Comparison of ENCODE assay signal across 9 cellular contexts in the genomic region with DNA sequence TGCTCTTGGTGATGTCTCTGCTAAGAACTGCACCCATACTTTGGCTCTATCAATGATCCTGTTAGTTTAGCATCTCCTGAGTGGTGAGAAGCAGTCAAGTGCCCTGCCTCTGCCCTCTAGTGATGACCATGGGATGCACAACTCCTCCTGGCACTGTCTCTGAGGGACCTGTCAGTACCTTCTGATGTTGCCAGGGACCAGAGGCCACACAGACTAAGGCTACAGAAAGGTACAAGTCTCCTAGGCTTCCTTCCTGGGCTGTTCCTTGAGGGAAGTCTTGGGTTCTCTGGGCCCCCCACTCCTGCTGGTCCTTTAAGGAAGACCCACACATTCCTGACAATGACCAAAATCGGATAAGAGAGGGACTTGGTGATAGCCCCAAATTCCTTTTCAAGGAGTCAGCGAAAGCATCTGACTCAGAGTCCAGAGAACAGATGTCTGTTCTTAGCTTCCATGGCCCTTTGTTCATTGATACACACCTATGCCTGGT. TPM values are rescaled to one million over a fixed set of nuclear protein-coding genes. Genes with fewer than 3 reads are reported as not detected.
DNase-seq lines count a peak whose midpoint lies in the region; ATAC-seq and TF ChIP-seq lines count a peak whose summit lies in the region.
"Had no signal": no experiment of that assay in that cellular context is flagged by ENCODE, and none has a peak within 500 bp of the region (broad histone marks: within the 10 kb centered on the region; RNA-seq: fewer than 3 reads in every experiment).

No MANE protein-coding gene starts in this region.

- H3K9me3 Mint-ChIP-seq in nephron progenitor cell, result no peaks in the 10 kb centered on the region
- H3K9me3 Mint-ChIP-seq in immature natural killer cell, result no peaks in the 10 kb centered on the region

- H3K27me3 Mint-ChIP-seq in nephron progenitor cell (ENCODE audit: low read depth, poor library complexity) (peaks cover 99% of the 10 kb centered on the region), immature natural killer cell (ENCODE audit: low read depth in 3 of 3) (peaks cover 9 to 13% (median 10%) of the 10 kb centered on the region in 3 donors)

- no peak for ATAC-seq in HG02571 (IDR thresholded peaks at IDR 0.05; ENCODE audit: unreplicated experiment)

- H3K27ac Mint-ChIP-seq in nephron progenitor cell (no peak overlapping the region), immature natural killer cell (no peak overlapping the region)

- peak; percentile 22 for TF ChIP-seq CTCF in nephron progenitor cell (IDR thresholded peaks at IDR 0.05)

- H3K4me1 Mint-ChIP-seq in nephron progenitor cell (peaks cover 7% of the 10 kb centered on the region), immature natural killer cell (no peaks in the 10 kb centered on the region)

- peak; percentile 39 for DNase-seq in DMS 273 (lab: John Stamatoyannopoulos, UW; ENCODE audit: unreplicated experiment)
- no peak for DNase-seq in DMS 273 treated with DMSO at 0.1 percent for 48 hours (lab: John Stamatoyannopoulos, UW)
- peak; percentile 52 for DNase-seq in HT-29 (ENCODE audit: low spot score)
- DNase-seq in amniotic epithelial cell (ENCODE audit: low read depth), result peak; percentile 44
- no peak for DNase-seq in nephron progenitor cell
- no peak for DNase-seq in mucosa of gallbladder (ENCODE audit: low spot score)
- no peak for DNase-seq in immature natural killer cell
- DNase-seq: activated CD8-positive, alpha-beta memory T cell treated with anti-CD3 and anti-CD28 coated beads, Interleukin-2, amount 50 U/mL, for 48 hours had no signal

- H3K4me3 Mint-ChIP-seq in nephron progenitor cell (no peak overlapping the region), immature natural killer cell (no peak overlapping the region)

- H3K36me3 Mint-ChIP-seq in nephron progenitor cell (ENCODE audit: low read depth), result no peaks in the 10 kb centered on the region
- H3K36me3 Mint-ChIP-seq in immature natural killer cell, result no peaks in the 10 kb centered on the region

RNA-seq across cellular contexts. Expression of gene NKX2-3, which starts 15.3 kb away (rescaled TPM):
- total RNA-seq in HT-29 (2014; rRNA removed; shearing (Covaris generic)), result not detected in 2 replicates
- total RNA-seq in mucosa of gallbladder, result 4.4 TPM
- not detected for polyA plus RNA-seq in immature natural killer cell

Comparison
In these comparisons a context has a peak if more than half of its experiments do, and no peak if none do; other contexts are left out.
1. DNase-seq: peak in DMS 273 (single experiment), HT-29 (single experiment) and amniotic epithelial cell (single experiment); none in DMS 273 treated with DMSO at 0.1 percent for 48 hours (single experiment), nephron progenitor cell (single experiment), mucosa of gallbladder (single experiment) and immature natural killer cell (0 of 3).